9 cellular contexts compared by ENCODE assay signal in the genomic region with DNA sequence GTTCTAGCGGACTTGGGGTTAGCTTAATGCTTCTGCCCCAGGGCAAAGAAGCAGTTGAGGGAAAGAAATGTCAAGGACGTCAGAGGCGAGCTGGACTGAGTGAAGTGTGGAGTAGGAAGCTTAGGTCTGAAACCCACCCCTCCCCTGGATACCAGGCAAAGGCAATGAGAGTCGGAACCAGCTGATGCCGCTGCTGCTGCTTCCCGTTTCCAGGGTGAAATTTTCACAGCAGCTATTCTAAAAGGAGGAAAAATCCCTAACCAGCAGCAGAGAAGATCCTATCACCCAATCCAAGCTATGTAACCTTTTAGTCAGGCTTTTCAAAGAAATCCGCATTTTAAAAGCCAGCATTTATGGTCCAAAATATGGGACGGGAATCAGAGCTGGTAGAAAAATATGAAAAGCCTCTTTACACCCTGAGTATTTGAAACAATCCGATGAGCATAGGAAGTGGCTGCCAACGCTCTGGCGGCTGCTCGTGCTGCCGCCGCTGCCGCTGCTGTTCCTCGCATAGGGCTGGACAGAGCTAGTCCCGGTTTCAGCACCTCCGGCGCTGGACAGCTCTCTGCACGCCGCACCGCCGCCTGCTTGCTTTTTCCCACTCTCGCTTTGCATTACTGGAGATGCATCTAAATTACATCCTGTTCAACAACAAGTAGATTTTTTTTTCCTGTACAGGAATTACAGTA.
A peak's percentile ranks its signal among the peaks of the same experiment; 100 is the strongest.
DNase-seq lines count a peak whose midpoint lies in the region; ATAC-seq and TF ChIP-seq lines count a peak whose summit lies in the region.
"Had no signal": no experiment of that assay in that cellular context is flagged by ENCODE, and none has a peak within 500 bp of the region (broad histone marks: within the 10 kb centered on the region; RNA-seq: fewer than 3 reads in every experiment).

No MANE protein-coding gene starts in this region.

- H3K4me1 Mint-ChIP-seq in activated T-cell treated with anti-CD3 and anti-CD28 coated beads, Interleukin-2, amount 50 U/mL, for 4 hours (ENCODE audit: low read depth): no peaks in the 10 kb centered on the region

- no peak overlapping the region for H3K27ac ChIP-seq in right atrium auricular region

- ATAC-seq in Right ventricle myocardium inferior: peak; percentile 90
- peak; percentile 93 for ATAC-seq in HG03039 (IDR thresholded peaks at IDR 0.05; ENCODE audit: unreplicated experiment)
- peak; percentile 18 to 46 for ATAC-seq in activated T-cell treated with anti-CD3 and anti-CD28 coated beads, Interleukin-2, amount 50 U/mL, for 4 hours
- ATAC-seq: CD8-positive, alpha-beta T cell had no signal

- H3K4me3 ChIP-seq in right atrium auricular region: no peak overlapping the region

- H3K9me3 ChIP-seq in right atrium auricular region: no peaks in the 10 kb centered on the region

- H3K9me3 Mint-ChIP-seq in activated T-cell treated with anti-CD3 and anti-CD28 coated beads, Interleukin-2, amount 50 U/mL, for 4 hours: no peaks in the 10 kb centered on the region

- DNase-seq in Right ventricle myocardium inferior (ENCODE audit: missing footprints) (peak; percentile 85), right atrium auricular region (ENCODE audit: low spot score) (no peak), NCI-H526 (lab: John Stamatoyannopoulos, UW) (peak; percentile 57 to 87), foreskin melanocyte (peak; percentile 67), occipital lobe (lab: John Stamatoyannopoulos, UW) (peak; percentile 66), COLO668 (lab: John Stamatoyannopoulos, UW; ENCODE audit: unreplicated experiment) (no peak)
- no peak for DNase-seq in activated T-cell treated with anti-CD3 and anti-CD28 coated beads, Interleukin-2, amount 50 U/mL, for 4 hours

- H3K36me3 Mint-ChIP-seq in activated T-cell treated with anti-CD3 and anti-CD28 coated beads, Interleukin-2, amount 50 U/mL, for 4 hours (ENCODE audit: insufficient read depth): no peaks in the 10 kb centered on the region
- H3K36me3 Mint-ChIP-seq: CD8-positive, alpha-beta T cell had no signal

- no peak overlapping the region for H3K4me3 Mint-ChIP-seq in activated T-cell treated with anti-CD3 and anti-CD28 coated beads, Interleukin-2, amount 50 U/mL, for 4 hours
- H3K4me3 Mint-ChIP-seq: CD8-positive, alpha-beta T cell had no signal

- intact Hi-C loops in Right ventricle myocardium inferior (cut with DNase I): no loop called here

- H3K27me3 ChIP-seq in right atrium auricular region: no peaks in the 10 kb centered on the region

- no peaks in the 10 kb centered on the region for H3K27me3 Mint-ChIP-seq in activated T-cell treated with anti-CD3 and anti-CD28 coated beads, Interleukin-2, amount 50 U/mL, for 4 hours (ENCODE audit: low read depth)

- no peaks in the 10 kb centered on the region for H3K36me3 ChIP-seq in right atrium auricular region

- peak in 1 of 2 donors; percentile 26 for TF ChIP-seq CTCF in right atrium auricular region (IDR thresholded peaks at IDR 0.05)

- no peaks in the 10 kb centered on the region for H3K4me1 ChIP-seq in right atrium auricular region

Comparison
In these comparisons a context has a peak if more than half of its experiments do, and no peak if none do; other contexts are left out.
1. DNase-seq: peak in Right ventricle myocardium inferior (single experiment), NCI-H526 (2 of 2), foreskin melanocyte (single experiment) and occipital lobe (single experiment); none in right atrium auricular region (single experiment), activated T-cell treated with anti-CD3 and anti-CD28 coated beads, Interleukin-2, amount 50 U/mL, for 4 hours (single experiment) and COLO668 (single experiment).
2. ATAC-seq: peak in every context shown above with its lines; median percentile 93 in HG03039; 90 in Right ventricle myocardium inferior; 32 in activated T-cell treated with anti-CD3 and anti-CD28 coated beads, Interleukin-2, amount 50 U/mL, for 4 hours.